ENCODE assay signal across 7 cellular contexts in the genomic region with DNA sequence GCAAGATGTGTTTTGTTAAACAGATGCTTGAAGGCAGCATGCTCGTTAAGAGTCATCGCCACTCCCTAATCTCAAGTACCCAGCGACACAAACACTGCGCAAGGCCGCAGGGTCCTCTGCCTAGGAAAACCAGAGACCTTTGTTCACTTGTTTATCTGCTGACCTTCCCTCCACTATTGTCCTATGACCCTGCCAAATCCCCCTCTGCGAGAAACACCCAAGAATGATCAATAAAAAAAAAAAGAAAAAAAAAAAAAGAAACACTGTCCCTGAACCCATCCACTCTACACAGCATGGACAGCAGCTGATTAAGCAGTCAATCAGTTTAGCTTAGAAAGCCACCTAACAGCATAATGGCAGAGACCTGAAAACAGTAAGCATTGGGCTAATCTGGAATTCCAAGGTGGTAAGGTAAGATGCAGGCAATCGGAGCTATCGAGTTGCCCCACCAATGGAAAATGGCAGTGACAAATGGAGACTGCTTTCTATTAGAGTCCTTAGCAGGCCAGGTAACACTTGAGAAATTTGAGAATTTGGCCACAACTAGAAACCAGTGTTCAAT.
A peak's percentile ranks its signal among the peaks of the same experiment; 100 is the strongest.
DNase-seq lines count a peak whose midpoint lies in the region; ATAC-seq and TF ChIP-seq lines count a peak whose summit lies in the region.
"Not testable (repeated sequence)": the region's sequence is repeated elsewhere in the genome, so short reads cannot be mapped to it uniquely, and the experiment has no call there.

No MANE protein-coding gene starts in this region.

- TF ChIP-seq RAD21 in SK-N-SH (IDR thresholded peaks at IDR 0.05; ENCODE audit: low read length): not testable (repeated sequence)

- not testable (repeated sequence) for H3K4me3 Mint-ChIP-seq in activated naive CD8-positive, alpha-beta T cell; effector memory CD8-positive, alpha-beta T cell

- H3K4me2 ChIP-seq in SK-N-SH: peak overlapping the region; percentile 25; the same call in 1 of the 2 replicates
- H3K4me2 ChIP-seq in trophoblast cell (ENCODE audit: low read length): not testable (repeated sequence)

- peak overlapping the region; percentile 28 for H3K27ac Mint-ChIP-seq in activated naive CD8-positive, alpha-beta T cell
- peak overlapping the region; percentile 90 to 99 for H3K27ac Mint-ChIP-seq in effector memory CD8-positive, alpha-beta T cell

- H3K36me3 Mint-ChIP-seq in activated naive CD8-positive, alpha-beta T cell; effector memory CD8-positive, alpha-beta T cell (ENCODE audit: insufficient read depth): not testable (repeated sequence)

- not testable (repeated sequence) for H3K36me3 ChIP-seq in SK-N-SH (replicated peaks in 1 of 2; ENCODE audit: control insufficient read depth in 1 of 2, insufficient read depth in 2 of 2, low read length in 1 of 2); trophoblast cell (ENCODE audit: control insufficient read depth in 1 of 2, insufficient read depth in 2 of 2, low read length in 2 of 2)

- peak overlapping the region in 1 of 2 experiments; percentile 42; a peak in 1 of 4 replicates for H3K27ac ChIP-seq in SK-N-SH (ENCODE audit: low read depth in 2 of 2, low read length in 1 of 2)
- H3K27ac ChIP-seq in trophoblast cell (ENCODE audit: low read depth, low read length): not testable (repeated sequence)

- H2BK120ac ChIP-seq in trophoblast cell (ENCODE audit: insufficient read depth, low read length, poor library complexity): not testable (repeated sequence)

- not testable (repeated sequence) for H3K9me3 Mint-ChIP-seq in activated naive CD8-positive, alpha-beta T cell (ENCODE audit: low read depth); effector memory CD8-positive, alpha-beta T cell

- not testable (repeated sequence) for TF ChIP-seq CTCF in SK-N-SH (IDR thresholded peaks at IDR 0.05)

- POLR2A ChIA-PET in SK-N-SH (lab: Yijun Ruan, JAX): not testable (repeated sequence)

- H3K4me1 Mint-ChIP-seq in activated naive CD8-positive, alpha-beta T cell (ENCODE audit: low read depth): peaks cover 71% of the 10 kb centered on the region
- peaks cover 59 to 63% of the 10 kb centered on the region in 2 donors for H3K4me1 Mint-ChIP-seq in effector memory CD8-positive, alpha-beta T cell (ENCODE audit: low read depth in 2 of 2)

- H2AFZ ChIP-seq in SK-N-SH (ENCODE audit: low read depth); trophoblast cell (ENCODE audit: insufficient read depth, low read length, poor library complexity): not testable (repeated sequence)

- not testable (repeated sequence) for H3K9me2 ChIP-seq in SK-N-SH

- DNase-seq in Daoy (ENCODE audit: low read depth) (peak; percentile 60), NCI-H226 (peak; percentile 15), kidney glomerular epithelial cell (lab: John Stamatoyannopoulos, UW) (peak; percentile 77), trophoblast cell (peak; percentile 50 to 81)
- not testable (repeated sequence) for DNase-seq in SK-N-SH; effector memory CD8-positive, alpha-beta T cell

- H4K91ac ChIP-seq in trophoblast cell (ENCODE audit: low read depth, low read length): not testable (repeated sequence)

- H3K27me3 ChIP-seq in SK-N-SH (ENCODE audit: insufficient read depth); trophoblast cell (ENCODE audit: insufficient read depth, low read length): not testable (repeated sequence)

- not testable (repeated sequence) for H4K20me1 ChIP-seq in SK-N-SH (ENCODE audit: insufficient read depth)

- not testable (repeated sequence) for H3K18ac ChIP-seq in trophoblast cell (ENCODE audit: low read length)

- H3K79me2 ChIP-seq in SK-N-SH (ENCODE audit: insufficient read depth); trophoblast cell (ENCODE audit: control insufficient read depth, insufficient read depth, low read length, poor library complexity): not testable (repeated sequence)

- not testable (repeated sequence) for H2AK5ac ChIP-seq in trophoblast cell (ENCODE audit: low read length)

- H3F3A ChIP-seq in SK-N-SH (replicated peaks; ENCODE audit: insufficient read depth): not testable (repeated sequence)

- CTCF ChIA-PET in SK-N-SH (lab: Yijun Ruan, JAX): not testable (repeated sequence)

- H3K9ac ChIP-seq in SK-N-SH; trophoblast cell (ENCODE audit: low read length): not testable (repeated sequence)

- not testable (repeated sequence) for H2BK12ac ChIP-seq in trophoblast cell (ENCODE audit: low read length)

- not testable (repeated sequence) for H2BK5ac ChIP-seq in trophoblast cell (ENCODE audit: low read depth, low read length, poor library complexity)

- H3K27me3 Mint-ChIP-seq in activated naive CD8-positive, alpha-beta T cell; effector memory CD8-positive, alpha-beta T cell: not testable (repeated sequence)

- not testable (repeated sequence) for H3K9me3 ChIP-seq in SK-N-SH; trophoblast cell (ENCODE audit: insufficient read depth, low read depth, low read length)

- not testable (repeated sequence) for H3K79me1 ChIP-seq in trophoblast cell (ENCODE audit: low read length)

- not testable (repeated sequence) for TF ChIP-seq EP300 in SK-N-SH (IDR thresholded peaks at IDR 0.05; ENCODE audit: borderline replicate concordance in 1 of 2, low read depth in 1 of 2, low read length in 1 of 2)

- H3K23ac ChIP-seq in trophoblast cell (ENCODE audit: low read length): not testable (repeated sequence)

- 90% methylated on average over 8 of the region's 8 CpGs for WGBS in SK-N-SH (ENCODE audit: low lambda C conversion rate)
- WGBS in trophoblast cell (ENCODE audit: extremely low coverage, insufficient coverage, insufficient read length): no CpG with 5 or more reads among the region's 8 CpGs

- not testable (repeated sequence) for H3K14ac ChIP-seq in trophoblast cell (ENCODE audit: low read length)

- not testable (repeated sequence) for H4K12ac ChIP-seq in trophoblast cell (ENCODE audit: low read depth, low read length)

- peaks cover 0 to 23% of the 10 kb centered on the region in 2 experiments; a peak in 2 of 4 replicates for H3K4me1 ChIP-seq in SK-N-SH (ENCODE audit: control insufficient read depth in 1 of 2, insufficient read depth in 2 of 2, low read depth in 1 of 2, low read length in 1 of 2)
- H3K4me1 ChIP-seq in trophoblast cell (ENCODE audit: control insufficient read depth in 1 of 2, insufficient read depth in 2 of 2, low read length in 2 of 2): not testable (repeated sequence)

- H3K4ac ChIP-seq in trophoblast cell (ENCODE audit: low read depth, low read length): not testable (repeated sequence)

- not testable (repeated sequence) for H3K4me3 ChIP-seq in SK-N-SH (ENCODE audit: low read depth in 2 of 2, low read length in 1 of 2); trophoblast cell (ENCODE audit: low read depth, low read length)

- ATAC-seq in effector memory CD8-positive, alpha-beta T cell (replicated peaks): not testable (repeated sequence)

- H4K8ac ChIP-seq in trophoblast cell (ENCODE audit: low read depth, low read length): not testable (repeated sequence)
